24 cellular contexts compared by ENCODE assay signal in genomic region chr3:178822722-178823121, GRCh38.
"Had no signal": no experiment of that assay in that cellular context is flagged by ENCODE, and none has a peak within 500 bp of the region (broad histone marks: within the 10 kb centered on the region; RNA-seq: fewer than 3 reads in every experiment).

No MANE protein-coding gene starts in this region.

- H3K9me3 ChIP-seq: gastrocnemius medialis, neutrophil, tibial nerve had no signal

- FAIRE-seq: astrocyte, colon, endothelial cell of umbilical vein, keratinocyte, TTC549, urothelium cell line had no signal

- DNase-seq: activated CD4-positive, alpha-beta T cell treated with anti-CD3 and anti-CD28 coated beads, Interleukin-2, amount 10 ng/mL, durations not matched to agents 7 days and 5 days; activated CD4-positive, CD25-positive, alpha-beta regulatory T cell treated with anti-CD3 and anti-CD28 coated beads, Interleukin-2, amount 50 U/mL, for 72 hours; activated CD8-positive, alpha-beta memory T cell treated with anti-CD3 and anti-CD28 coated beads, Interleukin-2, amount 10 ng/mL, durations not matched to agents 7 days and 5 days; activated CD8-positive, alpha-beta T cell treated with anti-CD3 and anti-CD28 coated beads for 36 hours; activated T-cell treated with anti-CD3 and anti-CD28 coated beads for 4 hours; dorsolateral prefrontal cortex; effector memory CD8-positive, alpha-beta T cell; gastrocnemius medialis; natural killer cell; stimulated activated CD4-positive, alpha-beta T cell treated with anti-CD3 and anti-CD28 coated beads, Interleukin-4, amount 100 ng/mL, for 24 hours; stimulated activated naive CD4-positive, alpha-beta T cell treated with Interleukin-2 at 50 U/mL for 16 hours; T-helper 1 cell; WERI-Rb-1 had no signal

- H3K27ac ChIP-seq: neutrophil, WERI-Rb-1 had no signal

- H3K27me3 ChIP-seq: dorsolateral prefrontal cortex, gastrocnemius medialis, neutrophil, tibial nerve had no signal

- H3K36me3 ChIP-seq: gastrocnemius medialis, neutrophil, tibial nerve, WERI-Rb-1 had no signal

- ATAC-seq: activated CD8-positive, alpha-beta memory T cell treated with anti-CD3 and anti-CD28 coated beads, Interleukin-2, amount 10 ng/mL, durations not matched to agents 7 days and 5 days; activated CD8-positive, alpha-beta T cell treated with anti-CD3 and anti-CD28 coated beads for 36 hours; activated naive CD4-positive, alpha-beta T cell treated with anti-CD3 and anti-CD28 coated beads, Interleukin-2, amount 50 U/mL, for 72 hours; effector memory CD8-positive, alpha-beta T cell; esophagus mucosa; gastrocnemius medialis; natural killer cell had no signal

- H3K4me3 ChIP-seq: dorsolateral prefrontal cortex, gastrocnemius medialis, lung, tibial nerve had no signal

- H3K4me1 ChIP-seq: gastrocnemius medialis had no signal
